ENCODE assay signal across 15 cellular contexts in the genomic region with DNA sequence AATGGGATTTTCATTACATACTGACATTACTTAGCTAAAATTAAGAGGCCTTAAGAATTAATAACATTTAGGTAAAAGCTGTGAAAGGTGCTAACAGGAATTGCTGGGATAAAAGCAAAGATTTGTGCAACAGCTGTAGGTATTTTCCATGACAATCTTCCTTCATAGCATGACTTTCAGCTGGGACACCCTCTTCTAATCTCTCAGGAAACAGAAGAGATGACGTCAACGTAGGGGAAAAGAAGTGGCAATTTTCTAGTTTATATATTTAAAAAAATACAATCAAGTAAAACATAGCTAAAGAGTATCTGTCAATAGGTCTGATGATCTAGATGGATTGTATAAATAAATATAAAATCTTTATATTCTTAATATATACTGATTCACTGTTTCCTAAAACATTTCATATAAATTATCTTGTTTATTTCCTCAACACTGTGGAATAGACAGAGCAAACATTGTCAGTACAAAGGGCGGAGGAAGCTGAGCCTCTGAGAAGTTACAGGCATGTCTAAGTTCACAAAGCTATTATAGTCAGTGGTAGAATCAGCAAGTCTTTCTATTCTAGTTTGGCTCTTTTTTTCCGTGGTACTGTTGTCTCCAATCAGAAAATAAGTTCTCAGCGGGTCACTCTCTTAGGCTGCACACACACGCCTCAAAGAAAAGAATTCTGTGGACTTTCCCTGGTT.
DNase-seq lines count a peak whose midpoint lies in the region; ATAC-seq, FAIRE-seq and TF ChIP-seq lines count a peak whose summit lies in the region.
"Had no signal": no experiment of that assay in that cellular context is flagged by ENCODE, and none has a peak within 500 bp of the region (broad histone marks: within the 10 kb centered on the region; RNA-seq: fewer than 3 reads in every experiment).

No MANE protein-coding gene starts in this region.

- no peak overlapping the region for H3K27ac Mint-ChIP-seq in CD4-positive, alpha-beta T cell
- H3K27ac Mint-ChIP-seq: CD14-positive monocyte, IgD-negative memory B cell had no signal

- no peak overlapping the region for H3K4me3 Mint-ChIP-seq in CD4-positive, alpha-beta T cell
- H3K4me3 Mint-ChIP-seq: CD14-positive monocyte, IgD-negative memory B cell had no signal

- BruUV-seq in endothelial cell of umbilical vein (replicated peaks; lab: Mats Ljungman, UMichigan) = no TSS peak

- no peaks in the 10 kb centered on the region for H3K9me1 ChIP-seq in endothelial cell of umbilical vein (replicated peaks; ENCODE audit: control insufficient read depth, extremely low read depth, insufficient read depth, low read length)

- ATAC-seq in aorta (ENCODE audit: low FRiP score) (no peak), GM18517 (IDR thresholded peaks at IDR 0.05; ENCODE audit: unreplicated experiment) (no peak)
- no peak for ATAC-seq in CD4-positive, alpha-beta T cell (ENCODE audit: poor library complexity)

- H3K9me3 Mint-ChIP-seq in CD4-positive, alpha-beta T cell = no peaks in the 10 kb centered on the region

- H3K79me2 ChIP-seq in Loucy (ENCODE audit: insufficient read depth, low read length) = no peaks in the 10 kb centered on the region
- H3K79me2 ChIP-seq in endothelial cell of umbilical vein (ENCODE audit: control insufficient read depth, insufficient read depth, low read length) = no peaks in the 10 kb centered on the region

- no peaks in the 10 kb centered on the region for H3K36me3 Mint-ChIP-seq in CD4-positive, alpha-beta T cell (ENCODE audit: low read depth)
- H3K36me3 Mint-ChIP-seq: CD14-positive monocyte, IgD-negative memory B cell had no signal

- H3F3A ChIP-seq in Loucy (ENCODE audit: low read depth) = no peaks in the 10 kb centered on the region

- H3K4me3 ChIP-seq in Loucy (ENCODE audit: low read length, poor library complexity, severe bottlenecking) (no peak overlapping the region), endothelial cell of umbilical vein (replicated peaks in 1 of 3; ENCODE audit: insufficient read depth in 1 of 3, low read depth in 1 of 3, low read length in 3 of 3) (no peak overlapping the region), mesodermal cell (ENCODE audit: extremely low read depth, insufficient read depth, low read length, poor library complexity, severe bottlenecking) (no peak overlapping the region), aorta (ENCODE audit: low read length in 2 of 2) (no peak overlapping the region)
- H3K4me3 ChIP-seq: GM23248 had no signal

- H3K27ac ChIP-seq in endothelial cell of umbilical vein (ENCODE audit: insufficient read depth, low read depth, low read length) (peak overlapping the region; percentile 88), mesodermal cell (ENCODE audit: low read depth, low read length, severe bottlenecking) (peak overlapping the region; percentile 80), aorta (ENCODE audit: low read depth in 1 of 2, low read length in 2 of 2) (no peak overlapping the region)
- no peak overlapping the region for H3K27ac ChIP-seq in CD4-positive, alpha-beta T cell (ENCODE audit: low read depth, low read length)
- H3K27ac ChIP-seq: GM23248 had no signal

- H3K4me1 ChIP-seq in Loucy (ENCODE audit: insufficient read depth, low read length, poor library complexity, severe bottlenecking) (no peaks in the 10 kb centered on the region), endothelial cell of umbilical vein (ENCODE audit: control insufficient read depth, extremely low read depth, insufficient read depth, low read length) (peaks cover 22% of the 10 kb centered on the region), mesodermal cell (ENCODE audit: control insufficient read depth, insufficient read depth, low read length, poor library complexity, severe bottlenecking) (peaks cover 22% of the 10 kb centered on the region), aorta (ENCODE audit: control insufficient read depth in 1 of 2, insufficient read depth in 2 of 2, low read length in 2 of 2) (no peaks in the 10 kb centered on the region)

- H3K9ac ChIP-seq in Loucy (ENCODE audit: low read depth, low read length, poor library complexity, severe bottlenecking) (no peak overlapping the region), endothelial cell of umbilical vein (replicated peaks; ENCODE audit: extremely low read depth, insufficient read depth, low read length) (peak overlapping the region; percentile 60)
- H3K9ac ChIP-seq: GM23248 had no signal

- no peaks in the 10 kb centered on the region for H4K20me1 ChIP-seq in Loucy (ENCODE audit: insufficient read depth, low read length, poor library complexity, severe bottlenecking)
- H4K20me1 ChIP-seq in endothelial cell of umbilical vein (replicated peaks; ENCODE audit: control insufficient read depth, extremely low read depth, insufficient read depth, low read length) = no peaks in the 10 kb centered on the region

- WGBS in mesodermal cell (ENCODE audit: insufficient coverage in 2 of 2), 2 experiments = 75 to 100% methylated on average over 1 to 4 of the region's 6 CpGs
- WGBS in aorta, 2 donors = 73 to 74% methylated on average over 6 of the region's 6 CpGs

- CTCF ChIA-PET in endothelial cell of umbilical vein (lab: Charles Lee) = interaction anchor here (1.0 to 2.1 kb wide), 4 partner anchors 13 to 251 kb away, joined by 3 to 8 read pairs (median 3); no protein-coding TSS in a partner anchor
- CTCF ChIA-PET in CD4-positive, alpha-beta T cell (lab: Charles Lee) = no interaction called here

- H3K9me2 ChIP-seq in Loucy (replicated peaks; ENCODE audit: low read depth, low read length) = no peaks in the 10 kb centered on the region; the same call in 1 of the 2 replicates

- H3K4me1 Mint-ChIP-seq in CD4-positive, alpha-beta T cell (ENCODE audit: low read depth) = no peaks in the 10 kb centered on the region
- H3K4me1 Mint-ChIP-seq: IgD-negative memory B cell had no signal

- no peaks in the 10 kb centered on the region for H3K27me3 ChIP-seq in Loucy (ENCODE audit: insufficient read depth, low read length, poor library complexity, severe bottlenecking)
- H3K27me3 ChIP-seq in endothelial cell of umbilical vein (ENCODE audit: control insufficient read depth in 2 of 2, insufficient read depth in 2 of 2, low read length in 2 of 2) = no peaks in the 10 kb centered on the region
- no peaks in the 10 kb centered on the region for H3K27me3 ChIP-seq in aorta (ENCODE audit: control insufficient read depth in 1 of 2, insufficient read depth in 2 of 2, low read length in 1 of 2)
- no peaks in the 10 kb centered on the region for H3K27me3 ChIP-seq in CD4-positive, alpha-beta T cell (ENCODE audit: control insufficient read depth, insufficient read depth, low read length)

- no peak for TF ChIP-seq POLR2A in endothelial cell of umbilical vein (IDR thresholded peaks at IDR 0.05; ENCODE audit: low read depth, low read length)

- H3K4me2 ChIP-seq in Loucy (ENCODE audit: low read depth, low read length, poor library complexity, severe bottlenecking) (no peak overlapping the region), endothelial cell of umbilical vein (ENCODE audit: insufficient read depth, low read length) (no peak overlapping the region)

- H3K36me3 ChIP-seq in Loucy (ENCODE audit: insufficient read depth, low read length) (no peaks in the 10 kb centered on the region), endothelial cell of umbilical vein (ENCODE audit: control insufficient read depth in 2 of 2, extremely low read depth in 1 of 2, insufficient read depth in 2 of 2, low read length in 2 of 2) (no peaks in the 10 kb centered on the region), mesodermal cell (ENCODE audit: control insufficient read depth, insufficient read depth, low read length) (no peaks in the 10 kb centered on the region), aorta (ENCODE audit: control insufficient read depth in 1 of 2, insufficient read depth in 2 of 2, low read length in 1 of 2) (no peaks in the 10 kb centered on the region)

- dilution Hi-C loops in endothelial cell of umbilical vein (cut with MboI; ENCODE audit: extremely low pct_ligation_motif_present, low sequenced_read_pairs) = no loop called here

- H3K9me3 ChIP-seq in Loucy (ENCODE audit: insufficient read depth, low read depth, low read length) = no peaks in the 10 kb centered on the region
- no peaks in the 10 kb centered on the region for H3K9me3 ChIP-seq in endothelial cell of umbilical vein (replicated peaks; ENCODE audit: control insufficient read depth, insufficient read depth, low read length)
- H3K9me3 ChIP-seq in mesodermal cell (ENCODE audit: control insufficient read depth, low read length) = no peaks in the 10 kb centered on the region
- H3K9me3 ChIP-seq in aorta (ENCODE audit: control insufficient read depth, low read length) = no peaks in the 10 kb centered on the region
- no peaks in the 10 kb centered on the region for H3K9me3 ChIP-seq in CD4-positive, alpha-beta T cell (ENCODE audit: control insufficient read depth, low read length)

- intact Hi-C loops in endothelial cell of umbilical vein (cut with micrococcal nuclease) = loop anchor here (10.0 kb wide), 1 partner anchor 661 kb away; no protein-coding TSS in a partner anchor
- intact Hi-C loops in aorta (cut with DNase I) = no loop called here
- intact Hi-C loops in CD4-positive, alpha-beta T cell (cut with DNase I, micrococcal nuclease) = no loop called here

- peaks cover 3% of the 10 kb centered on the region for H3K27me3 Mint-ChIP-seq in CD4-positive, alpha-beta T cell

- TF ChIP-seq CTCF in Loucy (conservative IDR thresholded peaks at IDR 0.05; ENCODE audit: low read length) (no peak), endothelial cell of umbilical vein (IDR thresholded peaks at IDR 0.05; ENCODE audit: extremely low read depth in 1 of 2, insufficient read depth in 1 of 2, low read depth in 1 of 2, low read length in 2 of 2) (no peak)
- no peak for TF ChIP-seq CTCF in CD4-positive, alpha-beta T cell (IDR thresholded peaks at IDR 0.05)

- POLR2A ChIA-PET in endothelial cell of umbilical vein (lab: Charles Lee) = no interaction called here
- POLR2A ChIA-PET in CD4-positive, alpha-beta T cell (lab: Charles Lee) = no interaction called here

- peak; percentile 55 for FAIRE-seq in endothelial cell of umbilical vein (lab: Jason Lieb, UNC)
- FAIRE-seq: A204.1 had no signal

- peak overlapping the region; percentile 46; the same call in 1 of the 2 replicates for H2AFZ ChIP-seq in Loucy (ENCODE audit: low read length)
- H2AFZ ChIP-seq in endothelial cell of umbilical vein (ENCODE audit: low read depth, low read length) = peak overlapping the region; percentile 80
- H2AFZ ChIP-seq: GM23248 had no signal

- peak; percentile 67 for DNase-seq in DMS53 (lab: John Stamatoyannopoulos, UW)
- DNase-seq in endothelial cell of umbilical vein (ENCODE audit: low read depth, low spot score) = peak; percentile 89
- DNase-seq in aorta = no peak
- no peak for DNase-seq in Ammon's horn (ENCODE audit: low spot score)
- no peak for DNase-seq in CD4-positive, alpha-beta T cell
- DNase-seq: GF-D8, GM23248, NCI-H1092, NCI-H345 had no signal

TF ChIP-seq in endothelial cell of umbilical vein, 7 proteins besides CTCF, POLR2A, EP300 and RAD21 (continues in another document):
- TF ChIP-seq JUN (IDR thresholded peaks at IDR 0.05; ENCODE audit: borderline replicate concordance, insufficient read depth, insufficient read length, low read depth) (peak; percentile 73), POLR2AphosphoS5 (IDR thresholded peaks at IDR 0.05; ENCODE audit: insufficient read depth, low read depth, low read length) (no peak)

Comparison
In these comparisons a context has a peak if more than half of its experiments do, and no peak if none do; other contexts are left out.
1. DNase-seq: peak in DMS53 (single experiment) and endothelial cell of umbilical vein (single experiment); none in aorta (0 of 2), Ammon's horn (single experiment) and CD4-positive, alpha-beta T cell (0 of 10).
2. H3K27ac ChIP-seq: peak in endothelial cell of umbilical vein (single experiment) and mesodermal cell (single experiment); none in aorta (0 of 2) and CD4-positive, alpha-beta T cell (single experiment).